Comparison of ENCODE assay signal across 19 cellular contexts in genomic region chr2:67445652-67446268, GRCh38. TPM values are rescaled to one million over a fixed set of nuclear protein-coding genes. Genes with fewer than 3 reads are reported as not detected.
DNase-seq lines count a peak whose midpoint lies in the region; ATAC-seq and TF ChIP-seq lines count a peak whose summit lies in the region.
"Had no signal": no experiment of that assay in that cellular context is flagged by ENCODE, and none has a peak within 500 bp of the region (broad histone marks: within the 10 kb centered on the region; RNA-seq: fewer than 3 reads in every experiment).

No MANE protein-coding gene starts in this region.

- H3K27ac ChIP-seq in smooth muscle cell (ENCODE audit: low read depth) (peak overlapping the region; percentile 85), prostate gland (no peak overlapping the region)
- H3K27ac ChIP-seq: BLaER1 treated with 17β-estradiol and CSF1 and Interleukin-3, amounts not matched to agents 10 nM and 100 nM; colonic mucosa had no signal

- no peak for TF ChIP-seq CTCF in fibroblast of villous mesenchyme (IDR thresholded peaks at IDR 0.05; ENCODE audit: insufficient read depth, low read depth, low read length)
- TF ChIP-seq CTCF in smooth muscle cell (IDR thresholded peaks at IDR 0.05; ENCODE audit: borderline replicate concordance, insufficient read depth, poor library complexity, severe bottlenecking): no peak
- no peak for TF ChIP-seq CTCF in prostate gland (IDR thresholded peaks at IDR 0.05)

- H2AFZ ChIP-seq in smooth muscle cell (ENCODE audit: low read depth): no peak overlapping the region

- 75% methylated on average over 5 of the region's 5 CpGs for whole genome bisulfite sequencing in smooth muscle cell (ENCODE audit: low lambda C conversion rate)
- 19% methylated on average over 5 of the region's 5 CpGs for WGBS in prostate gland

- intact Hi-C loops in prostate gland (cut with DNase I): no loop called here

- H3K4me2 ChIP-seq in smooth muscle cell: peak overlapping the region; percentile 58
- H3K4me2 ChIP-seq: BLaER1 treated with 17β-estradiol and CSF1 and Interleukin-3, amounts not matched to agents 10 nM and 100 nM had no signal

- no peak for TF ChIP-seq POLR2A in prostate gland (IDR thresholded peaks at IDR 0.05)

- no peaks in the 10 kb centered on the region for H3F3A ChIP-seq in smooth muscle cell (ENCODE audit: low read depth)

- H3K4me3 ChIP-seq in fibroblast of villous mesenchyme (ENCODE audit: low read depth, low read length) (no peak overlapping the region), smooth muscle cell (no peak overlapping the region), prostate gland (no peak overlapping the region)
- H3K4me3 ChIP-seq: BLaER1 treated with 17β-estradiol and CSF1 and Interleukin-3, amounts not matched to agents 10 nM and 100 nM; body of pancreas; colonic mucosa had no signal

- H3K36me3 ChIP-seq in smooth muscle cell (ENCODE audit: low read depth): no peaks in the 10 kb centered on the region
- no peaks in the 10 kb centered on the region for H3K36me3 ChIP-seq in prostate gland
- H3K36me3 ChIP-seq: BLaER1 treated with 17β-estradiol and CSF1 and Interleukin-3, amounts not matched to agents 10 nM and 100 nM; colonic mucosa had no signal

- peak overlapping the region; percentile 65 for H3K9ac ChIP-seq in smooth muscle cell (ENCODE audit: low read depth)
- H3K9ac ChIP-seq: BLaER1 treated with 17β-estradiol and CSF1 and Interleukin-3, amounts not matched to agents 10 nM and 100 nM had no signal

- H3K4me1 ChIP-seq in smooth muscle cell (ENCODE audit: low read depth): no peaks in the 10 kb centered on the region
- peaks cover 11% of the 10 kb centered on the region for H3K4me1 ChIP-seq in prostate gland (replicated peaks)
- H3K4me1 ChIP-seq: BLaER1 treated with 17β-estradiol and CSF1 and Interleukin-3, amounts not matched to agents 10 nM and 100 nM; colonic mucosa had no signal

- no peaks in the 10 kb centered on the region for H4K20me1 ChIP-seq in smooth muscle cell (ENCODE audit: low read depth)
- H4K20me1 ChIP-seq: BLaER1 treated with 17β-estradiol and CSF1 and Interleukin-3, amounts not matched to agents 10 nM and 100 nM had no signal

- H3K9me3 ChIP-seq in smooth muscle cell (replicated peaks; ENCODE audit: low read depth): no peaks in the 10 kb centered on the region
- no peaks in the 10 kb centered on the region for H3K9me3 ChIP-seq in prostate gland
- H3K9me3 ChIP-seq: body of pancreas, colonic mucosa had no signal

- no peak for ATAC-seq in GM18868 (IDR thresholded peaks at IDR 0.05; ENCODE audit: unreplicated experiment)
- ATAC-seq: activated CD4-positive, CD25-positive, alpha-beta regulatory T cell treated with anti-CD3 and anti-CD28 coated beads, Interleukin-2, amount 50 U/mL, for 24 hours; HCT116; natural killer cell treated with Interleukin-12 subunit alpha and Interleukin-12 subunit beta and Interleukin-15 and Interleukin-18, amount 100 ng/mL, for 72 hours had no signal

- DNase-seq in NCI-H2196 (lab: John Stamatoyannopoulos, UW; ENCODE audit: unreplicated experiment) (peak; percentile 5), NCI-H2196 treated with DMSO at 0.1 percent for 48 hours (lab: John Stamatoyannopoulos, UW; ENCODE audit: unreplicated experiment) (no peak), NCI-H69 (lab: John Stamatoyannopoulos, UW) (peak; percentile 66), fibroblast of villous mesenchyme (ENCODE audit: low read depth) (peak; percentile 23), smooth muscle cell (lab: John Stamatoyannopoulos, UW; ENCODE audit: unreplicated experiment) (no peak), prostate gland (ENCODE audit: low spot score) (no peak), OCI-M2 (lab: John Stamatoyannopoulos, UW; ENCODE audit: unreplicated experiment) (no peak)
- DNase-seq: Calu3, colonic mucosa, foreskin melanocyte, kidney, mesendoderm, T1000 had no signal

- H3K27me3 ChIP-seq in smooth muscle cell (ENCODE audit: low read depth) (no peaks in the 10 kb centered on the region), prostate gland (replicated peaks; ENCODE audit: insufficient read depth) (no peaks in the 10 kb centered on the region)
- H3K27me3 ChIP-seq: BLaER1 treated with 17β-estradiol and CSF1 and Interleukin-3, amounts not matched to agents 10 nM and 100 nM; body of pancreas; colonic mucosa had no signal

- H3K79me2 ChIP-seq in smooth muscle cell (ENCODE audit: low read depth): no peaks in the 10 kb centered on the region

RNA-seq across cellular contexts. Expression of gene ETAA1, which starts 48.6 kb away (rescaled TPM):
- 15.5 and 17.7 TPM in 2 replicates for total RNA-seq in fibroblast of villous mesenchyme
- 20.9 and 22.4 TPM in 2 replicates for total RNA-seq in smooth muscle cell
- 6.0 and 8.2 TPM in 2 replicates for polyA plus RNA-seq in smooth muscle cell
- total RNA-seq in prostate gland: 10 to 100 TPM; 14.5 to 14.6 TPM

Comparison
In these comparisons a context has a peak if more than half of its experiments do, and no peak if none do; other contexts are left out.
1. DNase-seq: peak in NCI-H2196 (single experiment), NCI-H69 (single experiment) and fibroblast of villous mesenchyme (single experiment); none in NCI-H2196 treated with DMSO at 0.1 percent for 48 hours (single experiment), smooth muscle cell (single experiment), prostate gland (single experiment) and OCI-M2 (single experiment).